20 cellular contexts compared by ENCODE assay signal in genomic region chr4:185999207-185999606, GRCh38.
DNase-seq lines count a peak whose midpoint lies in the region; ATAC-seq and TF ChIP-seq lines count a peak whose summit lies in the region.
"Had no signal": no experiment of that assay in that cellular context is flagged by ENCODE, and none has a peak within 500 bp of the region (broad histone marks: within the 10 kb centered on the region; RNA-seq: fewer than 3 reads in every experiment).

No MANE protein-coding gene starts in this region.

- H3K36me3 ChIP-seq in PC-3 (ENCODE audit: low read depth, low read length) (no peaks in the 10 kb centered on the region), esophagus muscularis mucosa (no peaks in the 10 kb centered on the region), right atrium auricular region (no peaks in the 10 kb centered on the region), prostate gland (no peaks in the 10 kb centered on the region)
- H3K36me3 ChIP-seq: SJSA1 had no signal

- no peaks in the 10 kb centered on the region for H3K9me2 ChIP-seq in PC-3 (replicated peaks; ENCODE audit: low read length)

- H3K79me2 ChIP-seq in PC-3 (ENCODE audit: low read length) = no peaks in the 10 kb centered on the region

- H3K27me3 ChIP-seq in PC-3 (ENCODE audit: low read length) (no peaks in the 10 kb centered on the region), esophagus muscularis mucosa (no peaks in the 10 kb centered on the region), right atrium auricular region (no peaks in the 10 kb centered on the region), prostate gland (replicated peaks; ENCODE audit: insufficient read depth) (no peaks in the 10 kb centered on the region)
- H3K27me3 ChIP-seq: SJSA1 had no signal

- H2AFZ ChIP-seq in PC-3 (ENCODE audit: low read length) = peak overlapping the region; percentile 30; the same call in 1 of the 2 replicates

- CTCF ChIA-PET in PC-3 (lab: Charles Lee) = no interaction called here

- H3K27ac ChIP-seq in PC-3 (ENCODE audit: low read length) (no peak overlapping the region), esophagus muscularis mucosa (replicated peaks in 1 of 4) (peak overlapping the region; percentile 29 to 56 (median 49)), right atrium auricular region (peak overlapping the region; percentile 60 to 79), prostate gland (peak overlapping the region; percentile 27 to 38)
- H3K27ac ChIP-seq: SJSA1 had no signal

- DNase-seq in PC-3 (no peak), esophagus muscularis mucosa (ENCODE audit: extremely low spot score) (no peak), right atrium auricular region (ENCODE audit: low spot score) (no peak), prostate gland (ENCODE audit: low spot score) (peak; percentile 39), NCI-H1930 (lab: John Stamatoyannopoulos, UW) (no peak), SHP77 treated with DMSO at 0.1 percent for 48 hours (lab: John Stamatoyannopoulos, UW) (no peak)
- DNase-seq: AML-193, COR-L47, DMS153, EL, H9, MV-4-11, NCI-H2029, NCI-H748 treated with DMSO at 0.1 percent for 48 hours, OCI-M1, RPMI8226 had no signal

- no peak for ATAC-seq in PC-3
- ATAC-seq in GM18873 (IDR thresholded peaks at IDR 0.05; ENCODE audit: low FRiP score, unreplicated experiment) = no peak
- ATAC-seq in HG03108 (IDR thresholded peaks at IDR 0.05; ENCODE audit: unreplicated experiment) = no peak
- ATAC-seq: K562 had no signal

- no peak overlapping the region for H3K4me2 ChIP-seq in PC-3 (ENCODE audit: low read length)

- H3K9ac ChIP-seq in PC-3 (ENCODE audit: low read length) = no peak overlapping the region

- TF ChIP-seq CTCF in PC-3 (conservative IDR thresholded peaks at IDR 0.05; ENCODE audit: low read depth, low read length) (no peak), esophagus muscularis mucosa (IDR thresholded peaks at IDR 0.05) (no peak), right atrium auricular region (IDR thresholded peaks at IDR 0.05) (no peak), prostate gland (IDR thresholded peaks at IDR 0.05) (no peak)

- TF ChIP-seq POLR2A in esophagus muscularis mucosa (IDR thresholded peaks at IDR 0.05; ENCODE audit: low read depth) (no peak), prostate gland (IDR thresholded peaks at IDR 0.05) (no peak)

- no peaks in the 10 kb centered on the region for H3F3A ChIP-seq in PC-3 (ENCODE audit: low read length, unreplicated experiment)

- intact Hi-C loops in PC-3 (cut with micrococcal nuclease) (no loop called here), esophagus muscularis mucosa (cut with DNase I) (no loop called here), prostate gland (cut with DNase I) (no loop called here)

- no TSS peak for BruUV-seq in PC-3 (replicated peaks; lab: Mats Ljungman, UMichigan)

- TF ChIP-seq EP300 in esophagus muscularis mucosa (IDR thresholded peaks at IDR 0.05) = no peak

- H3K4me1 ChIP-seq in PC-3 (ENCODE audit: insufficient read depth, low read length) (no peaks in the 10 kb centered on the region), esophagus muscularis mucosa (peaks cover 11 to 25% (median 15%) of the 10 kb centered on the region in 4 donors), right atrium auricular region (peaks cover 0 to 7% of the 10 kb centered on the region in 2 donors), prostate gland (replicated peaks) (no peaks in the 10 kb centered on the region)

- H4K20me1 ChIP-seq in PC-3 (ENCODE audit: low read length) = no peaks in the 10 kb centered on the region

- POLR2A ChIA-PET in PC-3 (lab: Charles Lee; ENCODE audit: unreplicated experiment) = no interaction called here

- WGBS in esophagus muscularis mucosa = 31% methylated on average over 8 of the region's 8 CpGs
- WGBS in prostate gland = 16% methylated on average over 8 of the region's 8 CpGs

- H3K4me3 ChIP-seq in PC-3 (ENCODE audit: low read length) (no peak overlapping the region), esophagus muscularis mucosa (no peak overlapping the region), right atrium auricular region (no peak overlapping the region), prostate gland (no peak overlapping the region)
- H3K4me3 ChIP-seq: K562, SJSA1 had no signal

- H3K9me3 ChIP-seq in PC-3 (ENCODE audit: low read length) (no peaks in the 10 kb centered on the region), esophagus muscularis mucosa (no peaks in the 10 kb centered on the region), right atrium auricular region (no peaks in the 10 kb centered on the region), prostate gland (no peaks in the 10 kb centered on the region)
- H3K9me3 ChIP-seq: SJSA1 had no signal
